In the genomic region with DNA sequence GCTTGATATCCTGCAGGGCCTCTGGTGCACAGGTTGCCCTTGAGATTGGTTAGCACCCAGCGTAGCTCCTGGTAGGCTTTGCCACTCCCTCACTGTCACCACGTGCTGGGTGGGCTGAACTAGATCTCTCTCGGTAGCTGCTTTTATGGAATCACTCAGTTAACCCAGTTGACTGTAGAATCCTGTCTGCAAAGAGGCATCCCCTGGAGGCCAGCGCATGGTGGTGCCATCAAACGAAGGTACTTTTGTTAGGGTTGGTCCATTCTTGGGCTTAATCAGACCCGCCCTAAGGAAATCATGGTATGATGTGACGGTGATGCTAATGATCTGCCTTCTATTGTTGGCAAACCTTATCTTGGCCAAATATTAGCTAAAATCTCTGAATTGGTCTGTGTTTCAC, we compare ENCODE assay signal across 20 cellular contexts.
"Had no signal": no experiment of that assay in that cellular context is flagged by ENCODE, and none has a peak within 500 bp of the region (broad histone marks: within the 10 kb centered on the region; RNA-seq: fewer than 3 reads in every experiment).

No MANE protein-coding gene starts in this region.

- DNase-seq: activated CD4-positive, alpha-beta T cell treated with anti-CD3 and anti-CD28 coated beads for 1 hour; activated CD4-positive, alpha-beta T cell treated with anti-CD3 and anti-CD28 coated beads, Interleukin-2, amount 50 U/mL, for 48 hours; activated naive CD4-positive, alpha-beta T cell treated with Interleukin-2 at 50 U/mL for 16 hours; activated naive CD8-positive, alpha-beta T cell treated with anti-CD3 and anti-CD28 coated beads, Interleukin-2, amount 50 U/mL, for 24 hours; aorta; cerebellar nuclear complex; erythroblast; islet precursor cell; naive thymus-derived CD4-positive, alpha-beta T cell; stimulated activated CD4-positive, alpha-beta T cell treated with anti-CD3 and anti-CD28 coated beads, Interleukin-15, amount 100 ng/mL, for 24 hours; stimulated activated CD4-positive, alpha-beta T cell treated with anti-CD3 and anti-CD28 coated beads, Interleukin-4, amount 100 ng/mL, for 24 hours; stimulated activated CD8-positive, alpha-beta memory T cell treated with anti-CD3 and anti-CD28 coated beads, Interleukin-4, amount 100 ng/mL, for 48 hours; stimulated activated naive CD4-positive, alpha-beta T cell treated with Interleukin-2 at 50 U/mL for 16 hours; substantia nigra; upper lobe of left lung had no signal

- H3K27me3 Mint-ChIP-seq: activated naive CD8-positive, alpha-beta T cell treated with anti-CD3 and anti-CD28 coated beads, Interleukin-2, amount 50 U/mL, for 24 hours; activated T-helper 17 cell treated with anti-CD3 and anti-CD28 coated beads, Interleukin-2, amount 50 U/mL, for 72 hours; naive thymus-derived CD4-positive, alpha-beta T cell had no signal

- H3K9me3 Mint-ChIP-seq: activated naive CD8-positive, alpha-beta T cell treated with anti-CD3 and anti-CD28 coated beads, Interleukin-2, amount 50 U/mL, for 24 hours had no signal

- H3K27ac Mint-ChIP-seq: activated naive CD8-positive, alpha-beta T cell treated with anti-CD3 and anti-CD28 coated beads, Interleukin-2, amount 50 U/mL, for 24 hours; activated T-helper 17 cell treated with anti-CD3 and anti-CD28 coated beads, Interleukin-2, amount 50 U/mL, for 72 hours had no signal

- H3K4me1 ChIP-seq: breast epithelium had no signal

- H3K27me3 ChIP-seq: breast epithelium, gastroesophageal sphincter, neutrophil, upper lobe of left lung had no signal

- H3K36me3 ChIP-seq: breast epithelium, gastroesophageal sphincter, neutrophil, upper lobe of left lung had no signal

- H3K9me3 ChIP-seq: breast epithelium, gastroesophageal sphincter, neutrophil, upper lobe of left lung had no signal

- H3K4me3 Mint-ChIP-seq: activated naive CD8-positive, alpha-beta T cell treated with anti-CD3 and anti-CD28 coated beads, Interleukin-2, amount 50 U/mL, for 24 hours; activated T-helper 17 cell treated with anti-CD3 and anti-CD28 coated beads, Interleukin-2, amount 50 U/mL, for 72 hours; naive thymus-derived CD4-positive, alpha-beta T cell had no signal

- H3K4me3 ChIP-seq: breast epithelium, gastroesophageal sphincter, skin epidermis, upper lobe of left lung had no signal

- H3K27ac ChIP-seq: breast epithelium, neutrophil, skin epidermis, upper lobe of left lung had no signal
